ENCODE assay signal across 8 cellular contexts in the genomic region with DNA sequence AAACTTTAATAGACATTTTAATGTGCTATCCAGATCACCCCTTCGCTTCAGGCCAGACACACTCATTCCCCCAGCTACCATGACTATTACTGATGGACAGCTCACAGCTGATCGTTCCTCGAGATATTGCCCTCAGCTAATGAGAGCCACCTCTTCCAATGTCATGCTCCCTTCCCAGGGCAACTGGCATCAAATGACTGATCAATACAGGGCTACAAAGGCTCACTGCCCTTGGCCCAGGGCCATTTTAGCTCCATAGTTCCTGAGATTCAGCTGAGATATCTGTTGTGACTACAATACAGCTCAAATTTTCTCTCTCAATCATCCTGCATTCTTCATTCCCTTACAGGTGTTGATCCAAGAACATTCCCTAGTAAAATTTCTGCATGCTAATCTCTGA.
"Had no signal": no experiment of that assay in that cellular context is flagged by ENCODE, and none has a peak within 500 bp of the region (broad histone marks: within the 10 kb centered on the region; RNA-seq: fewer than 3 reads in every experiment).

No MANE protein-coding gene starts in this region.

- H3K4me3 ChIP-seq: GM23248, HAP-1 had no signal

- H3K9ac ChIP-seq: GM23248 had no signal

- H3K27ac Mint-ChIP-seq: HFFc6, IgD-negative memory B cell had no signal

- ATAC-seq: HCT116 had no signal

- H3K27ac ChIP-seq: GM23248 had no signal

- H3K27me3 Mint-ChIP-seq: IgD-negative memory B cell had no signal

- DNase-seq: GM23248, GOT3, H7, HFFc6 had no signal

- H3K4me1 Mint-ChIP-seq: IgD-negative memory B cell had no signal

- H3K9me3 ChIP-seq: HAP-1 had no signal

- FAIRE-seq: HTR-8/SVneo had no signal

- H3K36me3 Mint-ChIP-seq: IgD-negative memory B cell had no signal

- H3K4me3 Mint-ChIP-seq: HFFc6 had no signal

- H3K36me3 ChIP-seq: HAP-1 had no signal

- H2AFZ ChIP-seq: GM23248 had no signal
